26 cellular contexts compared by ENCODE assay signal in genomic region chr2:119438726-119439284, GRCh38. TPM values are rescaled to one million over a fixed set of nuclear protein-coding genes. Genes with fewer than 3 reads are reported as not detected.
"Had no signal": no experiment of that assay in that cellular context is flagged by ENCODE, and none has a peak within 500 bp of the region (broad histone marks: within the 10 kb centered on the region; RNA-seq: fewer than 3 reads in every experiment).

No MANE protein-coding gene starts in this region.

- H3K9me3 ChIP-seq: esophagus muscularis mucosa, gastroesophageal sphincter, heart right ventricle, lower lobe of right lung, mucosa of descending colon, pancreas, sigmoid colon, stomach, thyroid gland had no signal

- H3K27ac ChIP-seq: coronary artery, esophagus muscularis mucosa, foreskin keratinocyte, gastroesophageal sphincter, heart right ventricle, lower lobe of right lung, sigmoid colon, thyroid gland had no signal

- H3K4me3 ChIP-seq: coronary artery, esophagus muscularis mucosa, gastroesophageal sphincter, heart right ventricle, lower lobe of right lung, mucosa of descending colon, pancreas, sigmoid colon, stomach, thyroid gland had no signal

- ATAC-seq: foreskin keratinocyte; gastroesophageal sphincter; heart right ventricle; left ventricle myocardium superior; lower lobe of right lung; mucosa of descending colon; natural killer cell treated with Interleukin-12 subunit alpha and Interleukin-12 subunit beta and Interleukin-15 and Interleukin-18, amount 100 ng/mL, for 72 hours had no signal

- H3K36me3 ChIP-seq: esophagus muscularis mucosa, gastroesophageal sphincter, heart right ventricle, pancreas, sigmoid colon, thyroid gland had no signal

- FAIRE-seq: endothelial cell of umbilical vein, pancreas had no signal

- DNase-seq: dermis blood vessel endothelial cell; effector memory CD4-positive, alpha-beta T cell; foreskin keratinocyte; heart right ventricle; hypothalamus; immature natural killer cell; islet precursor cell; left ventricle myocardium superior; lower lobe of right lung; mucosa of descending colon; naive B cell; nucleus accumbens; pancreas; sigmoid colon; stimulated activated CD4-positive, alpha-beta T cell treated with anti-CD3 and anti-CD28 coated beads, Interleukin-2, amount 100 ng/mL, for 24 hours; stimulated activated CD4-positive, alpha-beta T cell treated with anti-CD3 and anti-CD28 coated beads, Interleukin-4, amount 100 ng/mL, for 24 hours; stimulated activated naive CD4-positive, alpha-beta T cell treated with Interleukin-2 at 50 U/mL for 16 hours; stomach; thyroid gland; trophoblast cell had no signal

- H3K27me3 ChIP-seq: esophagus muscularis mucosa, gastroesophageal sphincter, heart right ventricle, pancreas, sigmoid colon, stomach, thyroid gland had no signal

- H3K4me1 ChIP-seq: esophagus muscularis mucosa, foreskin keratinocyte, gastroesophageal sphincter, heart right ventricle, sigmoid colon had no signal

RNA-seq across cellular contexts. Expression of gene TMEM37, which starts 7.2 kb away (rescaled TPM):
- total RNA-seq: natural killer cell treated with Interleukin-12 subunit alpha and Interleukin-12 subunit beta and Interleukin-15 and Interleukin-18, amount 100 ng/mL, for 72 hours; temporal lobe had no signal
- polyA plus RNA-seq: immature natural killer cell had no signal
